ENCODE assay signal across 12 cellular contexts in the genomic region with DNA sequence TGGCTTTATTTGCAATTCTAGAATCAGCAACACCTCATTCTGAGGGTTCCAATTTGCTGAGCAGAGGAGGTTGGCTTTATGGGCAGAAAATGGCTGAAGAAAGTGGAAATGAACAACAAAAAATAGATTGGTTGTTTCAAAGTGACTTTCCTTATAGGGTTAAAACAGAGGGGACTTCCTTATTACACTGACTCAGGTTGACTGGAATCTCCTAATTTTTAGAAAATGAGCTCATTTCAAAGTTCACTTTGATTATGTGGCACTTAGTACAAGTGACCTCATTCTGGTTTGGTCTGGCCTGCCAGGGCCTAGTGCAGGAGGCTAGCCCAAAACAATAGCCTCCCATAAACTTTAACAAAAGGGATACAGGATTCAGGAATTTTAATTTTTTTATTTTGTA. TPM values are rescaled to one million over a fixed set of nuclear protein-coding genes. Genes with fewer than 3 reads are reported as not detected.
DNase-seq lines count a peak whose midpoint lies in the region; ATAC-seq, FAIRE-seq and TF ChIP-seq lines count a peak whose summit lies in the region.
"Had no signal": no experiment of that assay in that cellular context is flagged by ENCODE, and none has a peak within 500 bp of the region (broad histone marks: within the 10 kb centered on the region; RNA-seq: fewer than 3 reads in every experiment).

No MANE protein-coding gene starts in this region.

- H4K91ac ChIP-seq in H9 (ENCODE audit: insufficient read length, low read depth, low read length): no peak overlapping the region

- H3K56ac ChIP-seq in H9 (ENCODE audit: insufficient read length, low read depth, low read length): no peak overlapping the region

- H3K27ac Mint-ChIP-seq in activated naive CD4-positive, alpha-beta T cell treated with anti-CD3 and anti-CD28 coated beads, Interleukin-2, amount 50 U/mL, for 72 hours: no peak overlapping the region
- no peak overlapping the region for H3K27ac Mint-ChIP-seq in activated naive CD4-positive, alpha-beta T cell treated with anti-CD3 and anti-CD28 coated beads, Interleukin-2, amount 10 ng/mL, durations not matched to agents 7 days and 5 days
- H3K27ac Mint-ChIP-seq in H9: no peak overlapping the region
- H3K27ac Mint-ChIP-seq: activated CD4-positive, alpha-beta T cell treated with anti-CD3 and anti-CD28 coated beads, Interleukin-2, amount 10 ng/mL, durations not matched to agents 24 days and 14 days had no signal

- H2BK5ac ChIP-seq in H9 (ENCODE audit: insufficient read length, low read length): no peak overlapping the region

- no peaks in the 10 kb centered on the region for H3K79me2 ChIP-seq in endothelial cell of umbilical vein (ENCODE audit: control insufficient read depth, insufficient read depth, low read length)
- H3K79me2 ChIP-seq in H9 (ENCODE audit: insufficient read depth, low read length): no peaks in the 10 kb centered on the region
- H3K79me2 ChIP-seq: parathyroid adenoma had no signal

- intact Hi-C loops in endothelial cell of umbilical vein (cut with micrococcal nuclease): no loop called here

- DNase-seq in activated naive CD4-positive, alpha-beta T cell treated with anti-CD3 and anti-CD28 coated beads, Interleukin-2, amount 50 U/mL, for 72 hours (ENCODE audit: low spot score in 2 of 2): no peak
- DNase-seq in activated naive CD4-positive, alpha-beta T cell treated with anti-CD3 and anti-CD28 coated beads, Interleukin-2, amount 10 ng/mL, durations not matched to agents 7 days and 5 days: no peak
- DNase-seq in endothelial cell of umbilical vein (ENCODE audit: low read depth, low spot score) (peak; percentile 26), thoracic aorta (ENCODE audit: low spot score) (no peak), HUDEP-2 (lab: John Stamatoyannopoulos, UW; ENCODE audit: unreplicated experiment in 76 of 76) (no peak), H9 (no peak)
- DNase-seq: activated CD4-positive, alpha-beta T cell treated with anti-CD3 and anti-CD28 coated beads, Interleukin-2, amount 10 ng/mL, durations not matched to agents 24 days and 14 days; NCI-H1105 treated with DMSO at 0.1 percent for 48 hours had no signal

- H4K20me1 ChIP-seq in endothelial cell of umbilical vein (replicated peaks; ENCODE audit: control insufficient read depth, extremely low read depth, insufficient read depth, low read length) (no peaks in the 10 kb centered on the region), H9 (ENCODE audit: control insufficient read depth, insufficient read depth, insufficient read length) (no peaks in the 10 kb centered on the region)

- peaks cover 0 to 9% of the 10 kb centered on the region in 2 donors for H3K36me3 Mint-ChIP-seq in activated naive CD4-positive, alpha-beta T cell treated with anti-CD3 and anti-CD28 coated beads, Interleukin-2, amount 50 U/mL, for 72 hours
- H3K36me3 Mint-ChIP-seq in activated naive CD4-positive, alpha-beta T cell treated with anti-CD3 and anti-CD28 coated beads, Interleukin-2, amount 10 ng/mL, durations not matched to agents 7 days and 5 days: no peaks in the 10 kb centered on the region
- no peaks in the 10 kb centered on the region for H3K36me3 Mint-ChIP-seq in H9 (ENCODE audit: insufficient read depth in 1 of 3, low read depth in 3 of 3)

- H3K4me3 ChIP-seq in endothelial cell of umbilical vein (replicated peaks in 1 of 3; ENCODE audit: insufficient read depth in 1 of 3, low read depth in 1 of 3, low read length in 3 of 3): no peak overlapping the region
- no peak overlapping the region for H3K4me3 ChIP-seq in thoracic aorta

- peak; percentile 82 to 93 for ATAC-seq in activated naive CD4-positive, alpha-beta T cell treated with anti-CD3 and anti-CD28 coated beads, Interleukin-2, amount 50 U/mL, for 72 hours
- ATAC-seq in HG03520 (IDR thresholded peaks at IDR 0.05; ENCODE audit: unreplicated experiment): peak; percentile 65
- ATAC-seq in thoracic aorta (ENCODE audit: insufficient number of reproducible peaks, low FRiP score, low read depth): peak; percentile 70
- ATAC-seq in HG03175 (IDR thresholded peaks at IDR 0.05; ENCODE audit: unreplicated experiment): no peak
- ATAC-seq: Panc1 had no signal

- H2AFZ ChIP-seq in endothelial cell of umbilical vein (ENCODE audit: low read depth, low read length): peak overlapping the region; percentile 50
- H2AFZ ChIP-seq in H9 (ENCODE audit: low read length): no peak overlapping the region
- H2AFZ ChIP-seq: parathyroid adenoma had no signal

- H3K27me3 ChIP-seq in endothelial cell of umbilical vein (ENCODE audit: control insufficient read depth in 2 of 2, insufficient read depth in 2 of 2, low read length in 2 of 2): no peaks in the 10 kb centered on the region
- no peaks in the 10 kb centered on the region for H3K27me3 ChIP-seq in thoracic aorta (replicated peaks; ENCODE audit: insufficient read depth)
- no peaks in the 10 kb centered on the region for H3K27me3 ChIP-seq in H9 (ENCODE audit: insufficient read depth, low read length)

- CTCF ChIA-PET in activated naive CD4-positive, alpha-beta T cell treated with anti-CD3 and anti-CD28 coated beads, Interleukin-2, amount 10 ng/mL, durations not matched to agents 7 days and 5 days (lab: Charles Lee): no interaction called here
- CTCF ChIA-PET in endothelial cell of umbilical vein (lab: Charles Lee): interaction anchor here (0.5 to 1.5 kb wide), 6 partner anchors 10 to 339 kb away, joined by 3 to 4 read pairs (median 4); no protein-coding TSS in a partner anchor

- TF ChIP-seq POLR2A in endothelial cell of umbilical vein (IDR thresholded peaks at IDR 0.05; ENCODE audit: low read depth, low read length): no peak

- H4K8ac ChIP-seq in H9 (replicated peaks; ENCODE audit: insufficient read length, low read depth, low read length): no peak overlapping the region

- no TSS peak for BruUV-seq in endothelial cell of umbilical vein (replicated peaks; lab: Mats Ljungman, UMichigan)

- H3K14ac ChIP-seq in H9 (ENCODE audit: insufficient read depth, low read length): no peak overlapping the region

- peak; percentile 75 for FAIRE-seq in endothelial cell of umbilical vein (lab: Jason Lieb, UNC)

- H2BK12ac ChIP-seq in H9 (ENCODE audit: insufficient read length, low read depth, low read length): no peak overlapping the region

- H3K18ac ChIP-seq in H9 (ENCODE audit: insufficient read length, low read depth, low read length): no peak overlapping the region

- H3K23me2 ChIP-seq in H9 (ENCODE audit: insufficient read length, low read depth, low read length, poor library complexity, severe bottlenecking): no peaks in the 10 kb centered on the region

- H3K4me2 ChIP-seq in endothelial cell of umbilical vein (ENCODE audit: insufficient read depth, low read length) (no peak overlapping the region), H9 (ENCODE audit: insufficient read depth, insufficient read length, low read length) (no peak overlapping the region)

- TF ChIP-seq CTCF in endothelial cell of umbilical vein (IDR thresholded peaks at IDR 0.05; ENCODE audit: extremely low read depth in 1 of 2, insufficient read depth in 1 of 2, low read depth in 1 of 2, low read length in 2 of 2) (no peak), thoracic aorta (IDR thresholded peaks at IDR 0.05) (no peak), H9 (conservative IDR thresholded peaks at IDR 0.05) (no peak)

- H3K27ac ChIP-seq in endothelial cell of umbilical vein (ENCODE audit: insufficient read depth, low read depth, low read length): peak overlapping the region; percentile 48
- peak overlapping the region in 1 of 2 donors; percentile 4 for H3K27ac ChIP-seq in thoracic aorta
- H3K27ac ChIP-seq in H9 (ENCODE audit: insufficient read length, low read depth, low read length): no peak overlapping the region
- H3K27ac ChIP-seq: parathyroid adenoma had no signal

- no peak overlapping the region for H3K4me3 Mint-ChIP-seq in activated naive CD4-positive, alpha-beta T cell treated with anti-CD3 and anti-CD28 coated beads, Interleukin-2, amount 10 ng/mL, durations not matched to agents 7 days and 5 days
- H3K4me3 Mint-ChIP-seq in H9: no peak overlapping the region
- H3K4me3 Mint-ChIP-seq: activated CD4-positive, alpha-beta T cell treated with anti-CD3 and anti-CD28 coated beads, Interleukin-2, amount 10 ng/mL, durations not matched to agents 24 days and 14 days had no signal

- H2BK120ac ChIP-seq in H9 (ENCODE audit: low read depth, low read length, poor library complexity, severe bottlenecking): no peak overlapping the region

- H3K9me3 ChIP-seq in endothelial cell of umbilical vein (replicated peaks; ENCODE audit: control insufficient read depth, insufficient read depth, low read length) (no peaks in the 10 kb centered on the region), thoracic aorta (no peaks in the 10 kb centered on the region), H9 (ENCODE audit: control insufficient read depth, low read depth, low read length) (no peaks in the 10 kb centered on the region)

- H3K23ac ChIP-seq in H9 (ENCODE audit: insufficient read length, low read depth, low read length): no peak overlapping the region

- no peaks in the 10 kb centered on the region for H3K79me1 ChIP-seq in H9 (ENCODE audit: insufficient read depth, low read depth, low read length, poor library complexity, severe bottlenecking)

- no peaks in the 10 kb centered on the region for H3K4me1 Mint-ChIP-seq in activated naive CD4-positive, alpha-beta T cell treated with anti-CD3 and anti-CD28 coated beads, Interleukin-2, amount 10 ng/mL, durations not matched to agents 7 days and 5 days
- H3K4me1 Mint-ChIP-seq in H9: no peaks in the 10 kb centered on the region

- peaks cover 0 to 12% of the 10 kb centered on the region in 2 donors for H3K9me3 Mint-ChIP-seq in activated naive CD4-positive, alpha-beta T cell treated with anti-CD3 and anti-CD28 coated beads, Interleukin-2, amount 50 U/mL, for 72 hours
- peaks cover 5% of the 10 kb centered on the region for H3K9me3 Mint-ChIP-seq in activated naive CD4-positive, alpha-beta T cell treated with anti-CD3 and anti-CD28 coated beads, Interleukin-2, amount 10 ng/mL, durations not matched to agents 7 days and 5 days
- peaks cover 3% of the 10 kb centered on the region in 2 experiments for H3K9me3 Mint-ChIP-seq in H9

- no peaks in the 10 kb centered on the region for H3K36me3 ChIP-seq in endothelial cell of umbilical vein (ENCODE audit: control insufficient read depth in 2 of 2, extremely low read depth in 1 of 2, insufficient read depth in 2 of 2, low read length in 2 of 2)
- no peaks in the 10 kb centered on the region for H3K36me3 ChIP-seq in thoracic aorta

- no peak overlapping the region for H3K4ac ChIP-seq in H9 (ENCODE audit: low read depth, low read length)

- H3K9me1 ChIP-seq in endothelial cell of umbilical vein (replicated peaks; ENCODE audit: control insufficient read depth, extremely low read depth, insufficient read depth, low read length): no peaks in the 10 kb centered on the region

- dilution Hi-C loops in endothelial cell of umbilical vein (cut with MboI; ENCODE audit: extremely low pct_ligation_motif_present, low sequenced_read_pairs): no loop called here

- H2BK20ac ChIP-seq in H9 (ENCODE audit: low read depth, low read length, poor library complexity, severe bottlenecking): no peak overlapping the region

- H3T11ph ChIP-seq in H9 (ENCODE audit: low read length): no peak overlapping the region

- POLR2A ChIA-PET in endothelial cell of umbilical vein (lab: Charles Lee): no interaction called here

- no peaks in the 10 kb centered on the region for H3K27me3 Mint-ChIP-seq in activated naive CD4-positive, alpha-beta T cell treated with anti-CD3 and anti-CD28 coated beads, Interleukin-2, amount 10 ng/mL, durations not matched to agents 7 days and 5 days
- no peaks in the 10 kb centered on the region for H3K27me3 Mint-ChIP-seq in H9 (ENCODE audit: low read depth)
- H3K27me3 Mint-ChIP-seq: activated CD4-positive, alpha-beta T cell treated with anti-CD3 and anti-CD28 coated beads, Interleukin-2, amount 10 ng/mL, durations not matched to agents 24 days and 14 days had no signal

- H2AK5ac ChIP-seq in H9 (ENCODE audit: insufficient read length, low read length): no peak overlapping the region

- H2BK15ac ChIP-seq in H9 (ENCODE audit: low read depth, low read length): no peak overlapping the region

- H3K9ac ChIP-seq in endothelial cell of umbilical vein (replicated peaks; ENCODE audit: extremely low read depth, insufficient read depth, low read length) (no peak overlapping the region), H9 (ENCODE audit: extremely low read depth, insufficient read length, low read length) (no peak overlapping the region)
- H3K9ac ChIP-seq: parathyroid adenoma had no signal

- H3K4me1 ChIP-seq in endothelial cell of umbilical vein (ENCODE audit: control insufficient read depth, extremely low read depth, insufficient read depth, low read length) (peaks cover 8% of the 10 kb centered on the region), thoracic aorta (ENCODE audit: control insufficient read depth in 1 of 2, low read depth in 2 of 2) (peaks cover 6 to 26% of the 10 kb centered on the region in 2 donors), H9 (ENCODE audit: insufficient read depth, low read length) (no peaks in the 10 kb centered on the region)
- H3K4me1 ChIP-seq: parathyroid adenoma had no signal

- H4K5ac ChIP-seq in H9 (ENCODE audit: insufficient read length, low read depth, low read length): no peak overlapping the region

RNA-seq across cellular contexts. Expression of a gene that starts 41.4 kb away (rescaled TPM):
- total RNA-seq in activated naive CD4-positive, alpha-beta T cell treated with anti-CD3 and anti-CD28 coated beads, Interleukin-2, amount 50 U/mL, for 72 hours: 10 to 100 TPM; 57.3 to 62.6 TPM
- total RNA-seq in endothelial cell of umbilical vein: 27.4 and 28.9 TPM in 2 replicates
- polyA plus RNA-seq in endothelial cell of umbilical vein: 16.7 and 17.5 TPM in 2 replicates
- 10.3 and 20.3 TPM in 2 replicates for polyA plus RNA-seq in endothelial cell of umbilical vein (2011; cell fraction: cytosol; rRNA removed)
- 182 and 220 TPM in 2 replicates for polyA plus RNA-seq in endothelial cell of umbilical vein (2011; cell fraction: nucleus; rRNA removed)
- polyA plus RNA-seq in endothelial cell of umbilical vein (2012): 9.2 and 13.5 TPM in 2 replicates
- 87.4 and 102 TPM in 2 replicates for polyA minus RNA-seq in endothelial cell of umbilical vein
- polyA minus RNA-seq in endothelial cell of umbilical vein (2011; cell fraction: cytosol; rRNA and poly(A)+ RNA removed): 14.0 TPM
- polyA minus RNA-seq in endothelial cell of umbilical vein (2011; cell fraction: nucleus; rRNA and poly(A)+ RNA removed): 237 and 251 TPM in 2 replicates
- total RNA-seq in thoracic aorta: 100 to 1,000 TPM; 206 to 225 TPM
- total RNA-seq in H9 (2021): 11.1 TPM in 2 replicates
